Comparison of ENCODE assay signal across 1 cellular context in genomic region chr17:82273327-82274133, GRCh38.
A peak's percentile ranks its signal among the peaks of the same experiment; 100 is the strongest.
TF ChIP-seq lines count a peak whose summit lies in the region.

Gene CSNK1D, minus strand, starts transcription at chr17:82273700. Its CDS starts 319 bp downstream, at chr17:82273381.

TF ChIP-seq in HepG2, 621 proteins besides CTCF, POLR2A, EP300 and RAD21 (continued from another document and continues in another):
- TF ChIP-seq, protein P1, sequence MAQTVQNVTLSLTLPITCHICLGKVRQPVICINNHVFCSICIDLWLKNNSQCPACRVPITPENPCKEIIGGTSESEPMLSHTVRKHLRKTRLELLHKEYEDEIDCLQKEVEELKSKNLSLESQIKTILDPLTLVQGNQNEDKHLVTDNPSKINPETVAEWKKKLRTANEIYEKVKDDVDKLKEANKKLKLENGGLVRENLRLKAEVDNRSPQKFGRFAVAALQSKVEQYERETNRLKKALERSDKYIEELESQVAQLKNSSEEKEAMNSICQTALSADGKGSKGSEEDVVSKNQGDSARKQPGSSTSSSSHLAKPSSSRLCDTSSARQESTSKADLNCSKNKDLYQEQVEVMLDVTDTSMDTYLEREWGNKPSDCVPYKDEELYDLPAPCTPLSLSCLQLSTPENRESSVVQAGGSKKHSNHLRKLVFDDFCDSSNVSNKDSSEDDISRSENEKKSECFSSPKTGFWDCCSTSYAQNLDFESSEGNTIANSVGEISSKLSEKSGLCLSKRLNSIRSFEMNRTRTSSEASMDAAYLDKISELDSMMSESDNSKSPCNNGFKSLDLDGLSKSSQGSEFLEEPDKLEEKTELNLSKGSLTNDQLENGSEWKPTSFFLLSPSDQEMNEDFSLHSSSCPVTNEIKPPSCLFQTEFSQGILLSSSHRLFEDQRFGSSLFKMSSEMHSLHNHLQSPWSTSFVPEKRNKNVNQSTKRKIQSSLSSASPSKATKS (CRISPR knock-in tag; IDR thresholded peaks at IDR 0.05), result peak; percentile 94; the same call in 1 of the 2 replicates
- TF ChIP-seq ZNF235 (CRISPR knock-in tag; IDR thresholded peaks at IDR 0.05; ENCODE audit: borderline replicate concordance) (peak; percentile 86), ISX (CRISPR knock-in tag; conservative IDR thresholded peaks at IDR 0.05) (0 out of 2 replicates have a peak, but pooled peaks have one; percentile 50), ZNF792 (CRISPR knock-in tag; IDR thresholded peaks at IDR 0.05) (peak; percentile 86), NCOA5 (CRISPR knock-in tag; IDR thresholded peaks at IDR 0.05) (no peak), NR2F2 (IDR thresholded peaks at IDR 0.05; ENCODE audit: borderline replicate concordance, low read depth) (peak; percentile 60; the same call in 1 of the 2 replicates), ZNF263 (CRISPR knock-in tag; IDR thresholded peaks at IDR 0.05) (peak; percentile 25; the same call in 1 of the 2 replicates), DMTF1 (CRISPR knock-in tag; IDR thresholded peaks at IDR 0.05) (no peak), ARID2 (CRISPR knock-in tag; IDR thresholded peaks at IDR 0.05; ENCODE audit: borderline replicate concordance) (0 out of 2 replicates have a peak, but pooled peaks have one; percentile 65), MIER2 (CRISPR knock-in tag; IDR thresholded peaks at IDR 0.05) (0 out of 2 replicates have a peak, but pooled peaks have one; percentile 13), WIZ (CRISPR knock-in tag; IDR thresholded peaks at IDR 0.05) (no peak), GLI4 (CRISPR knock-in tag; IDR thresholded peaks at IDR 0.05; ENCODE audit: borderline replicate concordance) (peak; percentile 96; the same call in 1 of the 2 replicates), FIP1L1 (IDR thresholded peaks at IDR 0.05; ENCODE audit: borderline replicate concordance, insufficient read depth, low read depth, low read length) (no peak; the same call in 1 of the 2 replicates), ARID3A (IDR thresholded peaks at IDR 0.05; ENCODE audit: low read depth, low read length) (no peak), ZNF724P (CRISPR knock-in tag; IDR thresholded peaks at IDR 0.05; ENCODE audit: borderline replicate concordance) (peak; percentile 44; the same call in 1 of the 2 replicates), ZNF230 (CRISPR knock-in tag; IDR thresholded peaks at IDR 0.05) (peak; percentile 81; the same call in 1 of the 2 replicates), HES4 (CRISPR knock-in tag; IDR thresholded peaks at IDR 0.05; ENCODE audit: borderline replicate concordance) (peak; percentile 17; the same call in 1 of the 2 replicates), ZBTB8A (CRISPR knock-in tag; IDR thresholded peaks at IDR 0.05; ENCODE audit: borderline replicate concordance, low read depth) (no peak), ZNF749 (CRISPR knock-in tag; IDR thresholded peaks at IDR 0.05; ENCODE audit: borderline replicate concordance) (peak; percentile 91; the same call in 1 of the 2 replicates), KMT2B (CRISPR knock-in tag; IDR thresholded peaks at IDR 0.05) (peak; percentile 73), ZNF335 (CRISPR knock-in tag; IDR thresholded peaks at IDR 0.05) (peak; percentile 65; the same call in 1 of the 2 replicates), GATAD2A (CRISPR knock-in tag; IDR thresholded peaks at IDR 0.05) (peak; percentile 57), ZNF329 (CRISPR knock-in tag; IDR thresholded peaks at IDR 0.05; ENCODE audit: low read depth) (peak; percentile 86; the same call in 1 of the 2 replicates), ZBTB20 (CRISPR knock-in tag; IDR thresholded peaks at IDR 0.05; ENCODE audit: borderline replicate concordance, low read depth) (0 out of 2 replicates have a peak, but pooled peaks have one; percentile 54), ZNF280D (CRISPR knock-in tag; IDR thresholded peaks at IDR 0.05) (peak; percentile 50; the same call in 1 of the 2 replicates), RXRA (CRISPR knock-in tag; IDR thresholded peaks at IDR 0.05) (peak; percentile 85), MTA1 (CRISPR knock-in tag; IDR thresholded peaks at IDR 0.05; ENCODE audit: borderline replicate concordance) (peak; percentile 26; the same call in 1 of the 2 replicates), ZNF20 (CRISPR knock-in tag; IDR thresholded peaks at IDR 0.05) (peak; percentile 71), BCL6 (CRISPR knock-in tag; IDR thresholded peaks at IDR 0.05) (0 out of 2 replicates have a peak, but pooled peaks have one; percentile 18), SRSF1 (optimal IDR thresholded peaks at IDR 0.05; ENCODE audit: low read depth, low read length) (peak; percentile 90), ZNF720 (CRISPR knock-in tag; IDR thresholded peaks at IDR 0.05) (no peak), ZFYVE20 (CRISPR knock-in tag; IDR thresholded peaks at IDR 0.05; ENCODE audit: borderline replicate concordance, low read depth) (no peak), PAWR (CRISPR knock-in tag; IDR thresholded peaks at IDR 0.05; ENCODE audit: borderline replicate concordance) (0 out of 2 replicates have a peak, but pooled peaks have one; percentile 59)
- TF ChIP-seq, protein P2, sequence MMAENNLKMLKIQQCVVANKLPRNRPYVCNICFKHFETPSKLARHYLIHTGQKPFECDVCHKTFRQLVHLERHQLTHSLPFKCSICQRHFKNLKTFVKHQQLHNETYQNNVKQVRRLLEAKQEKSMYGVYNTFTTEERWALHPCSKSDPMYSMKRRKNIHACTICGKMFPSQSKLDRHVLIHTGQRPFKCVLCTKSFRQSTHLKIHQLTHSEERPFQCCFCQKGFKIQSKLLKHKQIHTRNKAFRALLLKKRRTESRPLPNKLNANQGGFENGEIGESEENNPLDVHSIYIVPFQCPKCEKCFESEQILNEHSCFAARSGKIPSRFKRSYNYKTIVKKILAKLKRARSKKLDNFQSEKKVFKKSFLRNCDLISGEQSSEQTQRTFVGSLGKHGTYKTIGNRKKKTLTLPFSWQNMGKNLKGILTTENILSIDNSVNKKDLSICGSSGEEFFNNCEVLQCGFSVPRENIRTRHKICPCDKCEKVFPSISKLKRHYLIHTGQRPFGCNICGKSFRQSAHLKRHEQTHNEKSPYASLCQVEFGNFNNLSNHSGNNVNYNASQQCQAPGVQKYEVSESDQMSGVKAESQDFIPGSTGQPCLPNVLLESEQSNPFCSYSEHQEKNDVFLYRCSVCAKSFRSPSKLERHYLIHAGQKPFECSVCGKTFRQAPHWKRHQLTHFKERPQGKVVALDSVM (CRISPR knock-in tag; IDR thresholded peaks at IDR 0.05), result peak; percentile 72
- TF ChIP-seq, protein P3, sequence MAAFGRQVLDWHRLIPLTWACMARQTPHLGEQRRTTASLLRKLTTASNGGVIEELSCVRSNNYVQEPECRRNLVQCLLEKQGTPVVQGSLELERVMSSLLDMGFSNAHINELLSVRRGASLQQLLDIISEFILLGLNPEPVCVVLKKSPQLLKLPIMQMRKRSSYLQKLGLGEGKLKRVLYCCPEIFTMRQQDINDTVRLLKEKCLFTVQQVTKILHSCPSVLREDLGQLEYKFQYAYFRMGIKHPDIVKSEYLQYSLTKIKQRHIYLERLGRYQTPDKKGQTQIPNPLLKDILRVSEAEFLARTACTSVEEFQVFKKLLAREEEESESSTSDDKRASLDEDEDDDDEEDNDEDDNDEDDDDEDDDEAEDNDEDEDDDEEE (CRISPR knock-in tag; IDR thresholded peaks at IDR 0.05), result peak; percentile 90
- TF ChIP-seq, protein P4, sequence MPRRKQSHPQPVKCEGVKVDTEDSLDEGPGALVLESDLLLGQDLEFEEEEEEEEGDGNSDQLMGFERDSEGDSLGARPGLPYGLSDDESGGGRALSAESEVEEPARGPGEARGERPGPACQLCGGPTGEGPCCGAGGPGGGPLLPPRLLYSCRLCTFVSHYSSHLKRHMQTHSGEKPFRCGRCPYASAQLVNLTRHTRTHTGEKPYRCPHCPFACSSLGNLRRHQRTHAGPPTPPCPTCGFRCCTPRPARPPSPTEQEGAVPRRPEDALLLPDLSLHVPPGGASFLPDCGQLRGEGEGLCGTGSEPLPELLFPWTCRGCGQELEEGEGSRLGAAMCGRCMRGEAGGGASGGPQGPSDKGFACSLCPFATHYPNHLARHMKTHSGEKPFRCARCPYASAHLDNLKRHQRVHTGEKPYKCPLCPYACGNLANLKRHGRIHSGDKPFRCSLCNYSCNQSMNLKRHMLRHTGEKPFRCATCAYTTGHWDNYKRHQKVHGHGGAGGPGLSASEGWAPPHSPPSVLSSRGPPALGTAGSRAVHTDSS (CRISPR knock-in tag; conservative IDR thresholded peaks at IDR 0.05), result no peak
- TF ChIP-seq, protein P5, sequence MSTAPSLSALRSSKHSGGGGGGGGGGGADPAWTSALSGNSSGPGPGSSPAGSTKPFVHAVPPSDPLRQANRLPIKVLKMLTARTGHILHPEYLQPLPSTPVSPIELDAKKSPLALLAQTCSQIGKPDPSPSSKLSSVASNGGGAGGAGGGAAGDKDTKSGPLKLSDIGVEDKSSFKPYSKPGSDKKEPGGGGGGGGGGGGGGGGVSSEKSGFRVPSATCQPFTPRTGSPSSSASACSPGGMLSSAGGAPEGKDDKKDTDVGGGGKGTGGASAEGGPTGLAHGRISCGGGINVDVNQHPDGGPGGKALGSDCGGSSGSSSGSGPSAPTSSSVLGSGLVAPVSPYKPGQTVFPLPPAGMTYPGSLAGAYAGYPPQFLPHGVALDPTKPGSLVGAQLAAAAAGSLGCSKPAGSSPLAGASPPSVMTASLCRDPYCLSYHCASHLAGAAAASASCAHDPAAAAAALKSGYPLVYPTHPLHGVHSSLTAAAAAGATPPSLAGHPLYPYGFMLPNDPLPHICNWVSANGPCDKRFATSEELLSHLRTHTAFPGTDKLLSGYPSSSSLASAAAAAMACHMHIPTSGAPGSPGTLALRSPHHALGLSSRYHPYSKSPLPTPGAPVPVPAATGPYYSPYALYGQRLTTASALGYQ (CRISPR knock-in tag; IDR thresholded peaks at IDR 0.05), result peak; percentile 77; the same call in 1 of the 2 replicates
- TF ChIP-seq, protein P6, sequence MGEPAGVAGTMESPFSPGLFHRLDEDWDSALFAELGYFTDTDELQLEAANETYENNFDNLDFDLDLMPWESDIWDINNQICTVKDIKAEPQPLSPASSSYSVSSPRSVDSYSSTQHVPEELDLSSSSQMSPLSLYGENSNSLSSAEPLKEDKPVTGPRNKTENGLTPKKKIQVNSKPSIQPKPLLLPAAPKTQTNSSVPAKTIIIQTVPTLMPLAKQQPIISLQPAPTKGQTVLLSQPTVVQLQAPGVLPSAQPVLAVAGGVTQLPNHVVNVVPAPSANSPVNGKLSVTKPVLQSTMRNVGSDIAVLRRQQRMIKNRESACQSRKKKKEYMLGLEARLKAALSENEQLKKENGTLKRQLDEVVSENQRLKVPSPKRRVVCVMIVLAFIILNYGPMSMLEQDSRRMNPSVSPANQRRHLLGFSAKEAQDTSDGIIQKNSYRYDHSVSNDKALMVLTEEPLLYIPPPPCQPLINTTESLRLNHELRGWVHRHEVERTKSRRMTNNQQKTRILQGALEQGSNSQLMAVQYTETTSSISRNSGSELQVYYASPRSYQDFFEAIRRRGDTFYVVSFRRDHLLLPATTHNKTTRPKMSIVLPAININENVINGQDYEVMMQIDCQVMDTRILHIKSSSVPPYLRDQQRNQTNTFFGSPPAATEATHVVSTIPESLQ (CRISPR knock-in tag; conservative IDR thresholded peaks at IDR 0.05), result no peak
- TF ChIP-seq, protein P7, sequence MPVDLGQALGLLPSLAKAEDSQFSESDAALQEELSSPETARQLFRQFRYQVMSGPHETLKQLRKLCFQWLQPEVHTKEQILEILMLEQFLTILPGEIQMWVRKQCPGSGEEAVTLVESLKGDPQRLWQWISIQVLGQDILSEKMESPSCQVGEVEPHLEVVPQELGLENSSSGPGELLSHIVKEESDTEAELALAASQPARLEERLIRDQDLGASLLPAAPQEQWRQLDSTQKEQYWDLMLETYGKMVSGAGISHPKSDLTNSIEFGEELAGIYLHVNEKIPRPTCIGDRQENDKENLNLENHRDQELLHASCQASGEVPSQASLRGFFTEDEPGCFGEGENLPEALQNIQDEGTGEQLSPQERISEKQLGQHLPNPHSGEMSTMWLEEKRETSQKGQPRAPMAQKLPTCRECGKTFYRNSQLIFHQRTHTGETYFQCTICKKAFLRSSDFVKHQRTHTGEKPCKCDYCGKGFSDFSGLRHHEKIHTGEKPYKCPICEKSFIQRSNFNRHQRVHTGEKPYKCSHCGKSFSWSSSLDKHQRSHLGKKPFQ (CRISPR knock-in tag; IDR thresholded peaks at IDR 0.05; ENCODE audit: insufficient replicate concordance), result no peak
